Comparison of ENCODE assay signal across 8 cellular contexts in the genomic region with DNA sequence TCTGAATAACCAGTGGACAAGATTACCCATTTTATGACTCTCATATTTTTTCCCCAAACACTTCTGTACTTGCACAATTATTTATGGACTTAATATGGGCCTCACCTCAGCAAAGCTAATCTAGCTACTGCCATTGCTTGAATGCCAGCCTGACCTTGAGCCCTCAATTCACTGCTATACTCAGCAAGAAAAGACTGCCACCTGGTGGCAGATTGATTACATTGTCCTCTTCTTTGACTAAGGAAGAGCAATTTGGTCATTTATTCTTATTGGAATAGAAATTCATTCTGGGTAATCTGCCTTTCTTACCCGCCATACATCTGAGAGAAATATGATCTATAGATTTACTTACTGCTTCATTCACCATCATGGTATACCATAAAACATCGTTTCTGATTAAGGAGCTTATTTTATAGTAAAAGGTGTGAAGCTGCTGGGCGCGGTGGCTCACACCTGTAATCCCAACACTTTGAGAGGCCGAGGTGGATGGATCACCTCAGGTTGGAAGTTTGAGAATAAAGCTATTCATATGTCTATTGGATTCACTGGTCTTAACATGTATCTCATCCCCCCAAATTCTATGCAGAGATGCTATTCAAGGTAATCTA. TPM values are rescaled to one million over a fixed set of nuclear protein-coding genes. Genes with fewer than 3 reads are reported as not detected.
DNase-seq lines count a peak whose midpoint lies in the region; ATAC-seq and TF ChIP-seq lines count a peak whose summit lies in the region.

No MANE protein-coding gene starts in this region.

- no peaks in the 10 kb centered on the region for H3K9me3 ChIP-seq in BE2C

- DNase-seq in BE2C (peak; percentile 63), NCI-H446 treated with DMSO at 0.1 percent for 48 hours (lab: John Stamatoyannopoulos, UW) (peak; percentile 63), ecto neural progenitor cell (ENCODE audit: low spot score) (peak; percentile 52), lung microvascular endothelial cell (ENCODE audit: low read depth in 2 of 2) (peak; percentile 81 to 86)
- peak; percentile 35 to 69 for DNase-seq in activated CD4-positive, alpha-beta T cell treated with anti-CD3 and anti-CD28 coated beads for 24 hours (ENCODE audit: low read depth in 2 of 2)
- peak; percentile 23 for DNase-seq in stimulated activated CD8-positive, alpha-beta memory T cell treated with anti-CD3 and anti-CD28 coated beads, Interleukin-4, amount 100 ng/mL, for 24 hours (ENCODE audit: low read depth)

- TF ChIP-seq CTCF in BE2C (IDR thresholded peaks at IDR 0.05; ENCODE audit: low read depth, low read length), result peak; percentile 68

- H3K27me3 ChIP-seq in BE2C, result no peaks in the 10 kb centered on the region

- H3K4me1 ChIP-seq in BE2C, result peaks cover 4% of the 10 kb centered on the region; the same call in 1 of the 2 replicates

- no peaks in the 10 kb centered on the region for H3K36me3 ChIP-seq in BE2C

- ATAC-seq in GM18870 (IDR thresholded peaks at IDR 0.05; ENCODE audit: unreplicated experiment), result peak; percentile 69
- ATAC-seq in HG03442 (IDR thresholded peaks at IDR 0.05; ENCODE audit: unreplicated experiment), result peak; percentile 73

- H3K4me3 ChIP-seq in BE2C (ENCODE audit: low read depth, low read length), result no peak overlapping the region

RNA-seq across cellular contexts. Expression of a gene that starts 32.9 kb away (rescaled TPM):
- polyA plus RNA-seq in BE2C (2012; ENCODE audit: insufficient read depth, insufficient read length, low read depth), result 1.4 TPM
- total RNA-seq in lung microvascular endothelial cell, result 0.20 and 0.22 TPM in 2 replicates

Comparison
In these comparisons a context has a peak if more than half of its experiments do, and no peak if none do; other contexts are left out.
1. DNase-seq: peak in every context shown above with its lines; median percentile 84 in lung microvascular endothelial cell; 63 in BE2C; 63 in NCI-H446 treated with DMSO at 0.1 percent for 48 hours; 52 in activated CD4-positive, alpha-beta T cell treated with anti-CD3 and anti-CD28 coated beads for 24 hours; 52 in ecto neural progenitor cell; 23 in stimulated activated CD8-positive, alpha-beta memory T cell treated with anti-CD3 and anti-CD28 coated beads, Interleukin-4, amount 100 ng/mL, for 24 hours.